Comparison of ENCODE assay signal across 12 cellular contexts in genomic region chr4:174119051-174119450, GRCh38.
DNase-seq lines count a peak whose midpoint lies in the region; TF ChIP-seq lines count a peak whose summit lies in the region.
"Had no signal": no experiment of that assay in that cellular context is flagged by ENCODE, and none has a peak within 500 bp of the region (broad histone marks: within the 10 kb centered on the region; RNA-seq: fewer than 3 reads in every experiment).

No MANE protein-coding gene starts in this region.

- in situ Hi-C loops in astrocyte of the spinal cord (cut with HindIII; ENCODE audit: low sequenced_read_pairs) = no loop called here

- H3K4me3 Mint-ChIP-seq in nephron progenitor cell = peak overlapping the region; percentile 21
- H3K4me3 Mint-ChIP-seq: activated naive CD8-positive, alpha-beta T cell treated with anti-CD3 and anti-CD28 coated beads, Interleukin-2, amount 50 U/mL, for 24 hours had no signal

- no peaks in the 10 kb centered on the region for H3K9me3 Mint-ChIP-seq in nephron progenitor cell
- H3K9me3 Mint-ChIP-seq: activated naive CD8-positive, alpha-beta T cell treated with anti-CD3 and anti-CD28 coated beads, Interleukin-2, amount 50 U/mL, for 24 hours had no signal

- no peaks in the 10 kb centered on the region for H3K36me3 Mint-ChIP-seq in nephron progenitor cell (ENCODE audit: low read depth)

- peaks cover 20% of the 10 kb centered on the region for H3K4me1 Mint-ChIP-seq in nephron progenitor cell
- H3K4me1 Mint-ChIP-seq: activated naive CD8-positive, alpha-beta T cell treated with anti-CD3 and anti-CD28 coated beads, Interleukin-2, amount 50 U/mL, for 24 hours had no signal

- no peak overlapping the region for H3K4me3 ChIP-seq in astrocyte of the spinal cord (ENCODE audit: low read depth, low read length)

- peaks cover 72% of the 10 kb centered on the region for H3K27me3 Mint-ChIP-seq in nephron progenitor cell (ENCODE audit: low read depth, poor library complexity)

- no peak for TF ChIP-seq CTCF in astrocyte of the spinal cord (IDR thresholded peaks at IDR 0.05; ENCODE audit: low read depth, low read length)
- TF ChIP-seq CTCF in nephron progenitor cell (IDR thresholded peaks at IDR 0.05) = no peak

- H3K27ac Mint-ChIP-seq in nephron progenitor cell = no peak overlapping the region
- H3K27ac Mint-ChIP-seq: activated naive CD8-positive, alpha-beta T cell treated with anti-CD3 and anti-CD28 coated beads, Interleukin-2, amount 50 U/mL, for 24 hours had no signal

- DNase-seq in CD1c-positive myeloid dendritic cell (ENCODE audit: extremely low spot score) = peak; percentile 32
- DNase-seq in M059J (ENCODE audit: low read depth) = peak; percentile 72
- DNase-seq in astrocyte of the spinal cord (ENCODE audit: low read depth, low spot score) = peak; percentile 47
- DNase-seq in nephron progenitor cell = no peak
- DNase-seq in activated CD8-positive, alpha-beta memory T cell treated with anti-CD3 and anti-CD28 coated beads, Interleukin-2, amount 50 U/mL, for 4 hours = no peak
- no peak for DNase-seq in islet precursor cell
- no peak for DNase-seq in NCI-H526 treated with DMSO at 0.1 percent for 48 hours (lab: John Stamatoyannopoulos, UW)
- DNase-seq in DMS53 (lab: John Stamatoyannopoulos, UW) = no peak
- DNase-seq: activated naive CD8-positive, alpha-beta T cell treated with anti-CD3 and anti-CD28 coated beads, Interleukin-2, amount 50 U/mL, for 24 hours; NCI-H146; NK-92 treated with Interleukin-12 subunit alpha and Interleukin-12 subunit beta, amount 100 ng/mL, for 24 hours; T1000 had no signal

Comparison
In these comparisons a context has a peak if more than half of its experiments do, and no peak if none do; other contexts are left out.
1. DNase-seq: peak in CD1c-positive myeloid dendritic cell (single experiment), M059J (single experiment) and astrocyte of the spinal cord (single experiment); none in nephron progenitor cell (single experiment), activated CD8-positive, alpha-beta memory T cell treated with anti-CD3 and anti-CD28 coated beads, Interleukin-2, amount 50 U/mL, for 4 hours (single experiment), islet precursor cell (single experiment), NCI-H526 treated with DMSO at 0.1 percent for 48 hours (single experiment) and DMS53 (single experiment).